Comparison of ENCODE assay signal across 17 cellular contexts in genomic region chr3:102230057-102230456, GRCh38.
DNase-seq lines count a peak whose midpoint lies in the region; ATAC-seq, FAIRE-seq and TF ChIP-seq lines count a peak whose summit lies in the region.
"Had no signal": no experiment of that assay in that cellular context is flagged by ENCODE, and none has a peak within 500 bp of the region (broad histone marks: within the 10 kb centered on the region; RNA-seq: fewer than 3 reads in every experiment).

No MANE protein-coding gene starts in this region.

- in situ Hi-C loops in GM12878 (cut with MboI), result no loop called here

- H3K79me2 ChIP-seq in DOHH2 (ENCODE audit: control insufficient read depth, low read length), result no peaks in the 10 kb centered on the region
- H3K79me2 ChIP-seq in PC-9 (ENCODE audit: low read depth), result no peaks in the 10 kb centered on the region
- H3K79me2 ChIP-seq in GM12878 (ENCODE audit: control insufficient read depth, insufficient read depth, low read length), result no peaks in the 10 kb centered on the region

- peaks cover 69% of the 10 kb centered on the region for H3K4me1 ChIP-seq in DOHH2 (ENCODE audit: control insufficient read depth, low read length)
- H3K4me1 ChIP-seq in PC-9 (replicated peaks; ENCODE audit: insufficient read depth), result no peaks in the 10 kb centered on the region
- H3K4me1 ChIP-seq in GM12878 (ENCODE audit: control insufficient read depth, insufficient read depth, low read length), result peaks cover 9% of the 10 kb centered on the region; the same call in 1 of the 2 replicates

- DNase-seq in HL-60 (ENCODE audit: low read depth in 1 of 2, low spot score in 1 of 2) (peak in 1 of 2 experiments; percentile 55), PC-9 (no peak), GM12878 (ENCODE audit: low read depth, low spot score) (no peak), NCI-H82 (lab: John Stamatoyannopoulos, UW) (no peak), T-helper 2 cell (no peak)
- no peak for DNase-seq in effector CD4-positive, alpha-beta T cell
- DNase-seq: activated CD4-positive, alpha-beta memory T cell treated with anti-CD3 and anti-CD28 coated beads, Interleukin-2, amount 10 ng/mL, durations not matched to agents 7 days and 5 days; amygdala; BE2C; cerebellar nuclear complex; hypothalamus; kidney glomerular epithelial cell; natural killer cell; NCI-H187 had no signal

- no peaks in the 10 kb centered on the region for H3K36me3 ChIP-seq in DOHH2 (ENCODE audit: control insufficient read depth, low read length)
- no peaks in the 10 kb centered on the region for H3K36me3 ChIP-seq in PC-9 (ENCODE audit: low read depth)
- H3K36me3 ChIP-seq in GM12878 (ENCODE audit: control insufficient read depth in 2 of 2, insufficient read depth in 2 of 2, low read length in 1 of 2), result no peaks in the 10 kb centered on the region
- H3K36me3 ChIP-seq: BE2C had no signal

- TF ChIP-seq CTCF in DOHH2 (IDR thresholded peaks at IDR 0.05; ENCODE audit: low read depth, low read length, poor library complexity, severe bottlenecking) (no peak), HL-60 (IDR thresholded peaks at IDR 0.05; ENCODE audit: insufficient read depth, low read length) (no peak), PC-9 (conservative IDR thresholded peaks at IDR 0.05) (no peak), GM12878 (IDR thresholded peaks at IDR 0.05 in 2 of 3, conservative IDR thresholded peaks at IDR 0.05 in 1 of 3; ENCODE audit: control insufficient read depth in 2 of 3, extremely low read depth in 1 of 3, insufficient read depth in 1 of 3, low read depth in 3 of 3, low read length in 3 of 3) (no peak)

- H3F3A ChIP-seq in DOHH2 (ENCODE audit: control insufficient read depth, insufficient read depth) (peaks cover 4% of the 10 kb centered on the region), PC-9 (ENCODE audit: insufficient read depth, low read depth) (no peaks in the 10 kb centered on the region)

- H3K9ac ChIP-seq in GM12878 (ENCODE audit: control insufficient read depth, insufficient read depth, low read length), result no peak overlapping the region

- no peak for ATAC-seq in GM12878
- no peak for ATAC-seq in HG03097 (IDR thresholded peaks at IDR 0.05; ENCODE audit: low FRiP score, unreplicated experiment)
- ATAC-seq: natural killer cell had no signal

- peak overlapping the region; percentile 39 for H3K27ac ChIP-seq in DOHH2 (ENCODE audit: low read depth, low read length)
- H3K27ac ChIP-seq in HL-60 (replicated peaks), result peak overlapping the region; percentile 38
- H3K27ac ChIP-seq in PC-9, result no peak overlapping the region
- no peak overlapping the region for H3K27ac ChIP-seq in GM12878 (ENCODE audit: control insufficient read depth, insufficient read depth)

- H3K9me2 ChIP-seq in DOHH2 (replicated peaks; ENCODE audit: control insufficient read depth, low read length) (no peaks in the 10 kb centered on the region), PC-9 (ENCODE audit: insufficient read depth) (no peaks in the 10 kb centered on the region)

- H3K27me3 ChIP-seq in DOHH2 (ENCODE audit: control insufficient read depth, low read length), result no peaks in the 10 kb centered on the region
- H3K27me3 ChIP-seq in HL-60 (ENCODE audit: insufficient read depth, poor library complexity, severe bottlenecking), result no peaks in the 10 kb centered on the region
- H3K27me3 ChIP-seq in PC-9 (ENCODE audit: insufficient read depth, low read depth), result no peaks in the 10 kb centered on the region
- no peaks in the 10 kb centered on the region for H3K27me3 ChIP-seq in GM12878 (replicated peaks in 1 of 2; ENCODE audit: control insufficient read depth in 2 of 2, insufficient read depth in 2 of 2, low read length in 1 of 2)
- H3K27me3 ChIP-seq: BE2C had no signal

- SMC1A ChIA-PET in GM12878 (lab: Charles Lee; ENCODE audit: uncharacterized antibody, unreplicated experiment), result interaction anchor here (0.6 to 10.9 kb wide), 23 partner anchors 9 to 731 kb away, joined by 3 to 949 read pairs (median 5); partner anchors contain the start of gene NXPE3

- FAIRE-seq in GM12878 (lab: Jason Lieb, UNC), result no peak

- intact Hi-C loops in PC-9 (cut with micrococcal nuclease; ENCODE audit: unreplicated experiment), result no loop called here
- intact Hi-C loops in GM12878 (cut with micrococcal nuclease; ENCODE audit: unreplicated experiment), result no loop called here

- BruUV-seq in PC-9 (replicated peaks; lab: Mats Ljungman, UMichigan) (no TSS peak), GM12878 (replicated peaks; lab: Mats Ljungman, UMichigan) (no TSS peak)

- no peak for TF ChIP-seq POLR2A in GM12878 (IDR thresholded peaks at IDR 0.05; ENCODE audit: low read depth, low read length)

- no peak for TF ChIP-seq EP300 in GM12878 (IDR thresholded peaks at IDR 0.05; ENCODE audit: borderline replicate concordance in 1 of 2, control insufficient read depth in 1 of 2, low read depth in 2 of 2, low read length in 2 of 2)

- TF ChIP-seq RAD21 in GM12878 (IDR thresholded peaks at IDR 0.05; ENCODE audit: insufficient read depth, low read depth, low read length), result no peak

- CTCF ChIA-PET in PC-9 (lab: Charles Lee) (interaction anchor here (0.7 to 2.3 kb wide), 3 partner anchors 307 to 390 kb away, joined by 4 to 103 read pairs (median 24); no protein-coding TSS in a partner anchor), GM12878 (lab: Yijun Ruan, JAX) (interaction anchor here (0.6 to 15.2 kb wide), 33 partner anchors 10 to 1021 kb away, joined by 3 to 1057 read pairs (median 5); no protein-coding TSS in a partner anchor)

- H3K4me2 ChIP-seq in DOHH2 (ENCODE audit: low read length), result peak overlapping the region; percentile 24
- no peak overlapping the region for H3K4me2 ChIP-seq in PC-9
- H3K4me2 ChIP-seq in GM12878 (ENCODE audit: control insufficient read depth, insufficient read depth), result no peak overlapping the region
- H3K4me2 ChIP-seq: smooth muscle cell had no signal

- WGBS in GM12878 (ENCODE audit: insufficient coverage, insufficient replicate concordance, low lambda C conversion rate, missing lambda C conversion rate), result 52% methylated on average over 2 of the region's 2 CpGs

- H4K20me1 ChIP-seq in DOHH2 (ENCODE audit: control insufficient read depth, insufficient read depth, low read depth, low read length) (no peaks in the 10 kb centered on the region), PC-9 (ENCODE audit: insufficient read depth) (no peaks in the 10 kb centered on the region), GM12878 (ENCODE audit: control insufficient read depth, insufficient read depth) (no peaks in the 10 kb centered on the region)

- 0 out of 2 replicates have a peak overlapping the region, but pooled peaks have one; percentile 6 for H3K4me3 ChIP-seq in DOHH2 (ENCODE audit: low read length)
- no peak overlapping the region for H3K4me3 ChIP-seq in HL-60 (replicated peaks; ENCODE audit: insufficient read depth, low read length)
- no peak overlapping the region for H3K4me3 ChIP-seq in PC-9
- no peak overlapping the region for H3K4me3 ChIP-seq in GM12878
- H3K4me3 ChIP-seq: smooth muscle cell had no signal

- POLR2A ChIA-PET in PC-9 (lab: Charles Lee; ENCODE audit: unreplicated experiment) (no interaction called here), GM12878 (lab: Charles Lee) (no interaction called here)

- no peaks in the 10 kb centered on the region for H3K9me3 ChIP-seq in DOHH2 (ENCODE audit: control insufficient read depth, insufficient read depth, low read length)
- no peaks in the 10 kb centered on the region for H3K9me3 ChIP-seq in PC-9 (ENCODE audit: insufficient read depth, low read depth)
- no peaks in the 10 kb centered on the region for H3K9me3 ChIP-seq in GM12878 (replicated peaks; ENCODE audit: control insufficient read depth, insufficient read depth, low read length)
- H3K9me3 ChIP-seq: BE2C had no signal

- RAD21 ChIA-PET in GM12878 (lab: Charles Lee; ENCODE audit: unreplicated experiment), result interaction anchor here (0.6 to 13.0 kb wide), 15 partner anchors 8 to 566 kb away, joined by 3 to 659 read pairs (median 6); partner anchors contain the start of gene CEP97

- H2AFZ ChIP-seq in PC-9, result peak overlapping the region; percentile 49; the same call in 1 of the 2 replicates
- H2AFZ ChIP-seq in GM12878 (ENCODE audit: control insufficient read depth, low read depth, low read length), result no peak overlapping the region

TF ChIP-seq in GM12878, 131 proteins besides CTCF, POLR2A, EP300 and RAD21:
- TF ChIP-seq FOXM1 (IDR thresholded peaks at IDR 0.05; ENCODE audit: low read depth, low read length) (no peak), PKNOX1 (IDR thresholded peaks at IDR 0.05) (peak; percentile 72)

Comparison
In these comparisons a context has a peak if more than half of its experiments do, and no peak if none do; other contexts are left out.
1. H3K27ac ChIP-seq: peak in DOHH2 (single experiment) and HL-60 (single experiment); none in PC-9 (single experiment) and GM12878 (single experiment).